23 cellular contexts compared by ENCODE assay signal in the genomic region with DNA sequence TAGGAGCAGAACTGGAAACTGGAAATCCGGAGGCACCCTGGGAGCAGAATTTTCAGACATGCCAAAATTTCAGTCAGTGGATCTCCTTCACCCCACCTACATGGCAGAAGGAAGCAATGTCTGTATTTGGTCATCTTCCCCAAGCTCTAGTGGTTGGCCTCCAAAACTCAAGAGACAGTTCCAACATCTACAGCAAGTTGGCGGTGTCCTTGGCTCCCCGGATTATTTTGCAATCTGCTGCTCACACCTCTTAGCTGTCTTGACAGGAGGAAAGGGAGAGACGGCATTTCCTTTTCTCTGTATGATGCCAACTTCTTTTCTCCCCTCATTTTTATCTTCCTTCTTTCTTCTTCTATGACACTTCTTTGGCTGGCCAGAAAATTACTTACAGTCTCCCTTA.
"Had no signal": no experiment of that assay in that cellular context is flagged by ENCODE, and none has a peak within 500 bp of the region (broad histone marks: within the 10 kb centered on the region; RNA-seq: fewer than 3 reads in every experiment).

No MANE protein-coding gene starts in this region.

- DNase-seq: activated CD4-positive, alpha-beta T cell treated with anti-CD3 and anti-CD28 coated beads, Interleukin-2, amount 10 ng/mL, durations not matched to agents 24 days and 14 days; activated CD4-positive, alpha-beta T cell treated with anti-CD3 and anti-CD28 coated beads, Interleukin-2, amount 50 U/mL, for 48 hours; activated CD4-positive, CD25-positive, alpha-beta regulatory T cell treated with anti-CD3 and anti-CD28 coated beads, Interleukin-2, amount 50 U/mL, for 72 hours; activated CD8-positive, alpha-beta memory T cell treated with anti-CD3 and anti-CD28 coated beads, Interleukin-2, amount 10 ng/mL, durations not matched to agents 7 days and 5 days; activated gamma-delta T cell treated with Interleukin-2 at 50 U/mL for 16 hours; activated naive CD4-positive, alpha-beta T cell treated with anti-CD3 and anti-CD28 coated beads, Interleukin-2, amount 10 ng/mL, durations not matched to agents 7 days and 5 days; activated naive CD8-positive, alpha-beta T cell treated with anti-CD3 and anti-CD28 coated beads for 36 hours; activated T-cell treated with anti-CD3 and anti-CD28 coated beads, Interleukin-2, amount 50 U/mL, for 4 hours; brain microvascular endothelial cell; IMR-90; Kasumi-1; KBM-7; NCI-H1105; NCI-H1436; NCI-H1694 treated with DMSO at 0.1 percent for 48 hours; NCI-H2029 treated with DMSO at 0.1 percent for 48 hours; NCI-H345; NCI-H510A; NCI-H526 treated with DMSO at 0.1 percent for 48 hours; NCI-H82; PC-9; SHP77 treated with DMSO at 0.1 percent for 48 hours had no signal

- ATAC-seq: activated CD8-positive, alpha-beta memory T cell treated with anti-CD3 and anti-CD28 coated beads, Interleukin-2, amount 10 ng/mL, durations not matched to agents 7 days and 5 days; activated T-cell treated with anti-CD3 and anti-CD28 coated beads, Interleukin-2, amount 50 U/mL, for 4 hours; WTC11 had no signal
